ENCODE assay signal across 1 cellular context in the genomic region with DNA sequence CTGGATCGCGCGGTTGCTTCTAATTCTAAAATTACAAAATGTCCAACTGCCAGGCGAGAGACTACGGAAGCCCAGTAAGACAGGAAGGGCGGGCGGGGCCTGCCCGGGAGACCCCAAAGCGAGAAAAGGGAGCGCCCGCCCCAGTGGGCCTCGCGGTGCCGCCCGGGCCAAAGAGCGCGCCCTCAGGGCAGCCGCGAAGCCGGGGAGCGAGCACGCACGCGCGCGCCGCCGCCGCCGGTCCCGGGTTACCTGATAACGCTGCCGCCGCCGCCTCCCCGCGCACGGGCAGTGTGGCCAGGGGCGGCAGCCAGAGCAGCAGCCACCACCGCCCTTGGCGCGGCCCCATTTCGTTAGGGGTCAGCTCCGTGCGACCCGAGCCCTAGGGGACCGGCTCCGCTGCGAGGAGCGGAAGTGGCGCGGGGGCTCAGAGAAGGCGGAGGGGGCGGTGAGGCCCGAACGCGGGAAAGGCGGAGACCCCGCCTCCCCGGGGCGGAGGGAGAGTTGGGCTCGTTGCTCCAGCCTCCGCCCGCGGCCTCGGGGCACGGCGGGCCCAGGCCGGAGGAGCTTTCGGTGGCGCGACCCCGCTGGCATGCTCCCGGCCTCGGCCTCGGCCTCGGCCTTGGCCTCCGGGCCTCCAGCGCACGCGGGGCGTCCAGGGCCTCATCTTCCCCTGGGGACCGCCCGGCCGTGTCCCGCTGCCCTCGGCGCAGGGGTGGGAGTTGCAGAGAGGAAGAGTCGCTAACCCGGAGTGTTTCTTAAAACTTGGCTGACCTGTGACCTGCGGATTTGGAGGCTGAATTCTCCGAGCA.
TF ChIP-seq lines count a peak whose summit lies in the region.

A gene with protein sequence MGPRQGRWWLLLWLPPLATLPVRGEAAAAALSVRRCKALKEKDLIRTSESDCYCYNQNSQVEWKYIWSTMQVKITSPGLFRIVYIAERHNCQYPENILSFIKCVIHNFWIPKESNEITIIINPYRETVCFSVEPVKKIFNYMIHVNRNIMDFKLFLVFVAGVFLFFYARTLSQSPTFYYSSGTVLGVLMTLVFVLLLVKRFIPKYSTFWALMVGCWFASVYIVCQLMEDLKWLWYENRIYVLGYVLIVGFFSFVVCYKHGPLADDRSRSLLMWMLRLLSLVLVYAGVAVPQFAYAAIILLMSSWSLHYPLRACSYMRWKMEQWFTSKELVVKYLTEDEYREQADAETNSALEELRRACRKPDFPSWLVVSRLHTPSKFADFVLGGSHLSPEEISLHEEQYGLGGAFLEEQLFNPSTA (minus strand): TSS at position 413 of the 809 bp plus-strand sequence. CDS start 67 bp downstream, at position 346.

TF ChIP-seq in K562, 482 proteins besides CTCF, POLR2A, EP300 and RAD21 (continued from another document and continues in another):
- TF ChIP-seq, protein P1, sequence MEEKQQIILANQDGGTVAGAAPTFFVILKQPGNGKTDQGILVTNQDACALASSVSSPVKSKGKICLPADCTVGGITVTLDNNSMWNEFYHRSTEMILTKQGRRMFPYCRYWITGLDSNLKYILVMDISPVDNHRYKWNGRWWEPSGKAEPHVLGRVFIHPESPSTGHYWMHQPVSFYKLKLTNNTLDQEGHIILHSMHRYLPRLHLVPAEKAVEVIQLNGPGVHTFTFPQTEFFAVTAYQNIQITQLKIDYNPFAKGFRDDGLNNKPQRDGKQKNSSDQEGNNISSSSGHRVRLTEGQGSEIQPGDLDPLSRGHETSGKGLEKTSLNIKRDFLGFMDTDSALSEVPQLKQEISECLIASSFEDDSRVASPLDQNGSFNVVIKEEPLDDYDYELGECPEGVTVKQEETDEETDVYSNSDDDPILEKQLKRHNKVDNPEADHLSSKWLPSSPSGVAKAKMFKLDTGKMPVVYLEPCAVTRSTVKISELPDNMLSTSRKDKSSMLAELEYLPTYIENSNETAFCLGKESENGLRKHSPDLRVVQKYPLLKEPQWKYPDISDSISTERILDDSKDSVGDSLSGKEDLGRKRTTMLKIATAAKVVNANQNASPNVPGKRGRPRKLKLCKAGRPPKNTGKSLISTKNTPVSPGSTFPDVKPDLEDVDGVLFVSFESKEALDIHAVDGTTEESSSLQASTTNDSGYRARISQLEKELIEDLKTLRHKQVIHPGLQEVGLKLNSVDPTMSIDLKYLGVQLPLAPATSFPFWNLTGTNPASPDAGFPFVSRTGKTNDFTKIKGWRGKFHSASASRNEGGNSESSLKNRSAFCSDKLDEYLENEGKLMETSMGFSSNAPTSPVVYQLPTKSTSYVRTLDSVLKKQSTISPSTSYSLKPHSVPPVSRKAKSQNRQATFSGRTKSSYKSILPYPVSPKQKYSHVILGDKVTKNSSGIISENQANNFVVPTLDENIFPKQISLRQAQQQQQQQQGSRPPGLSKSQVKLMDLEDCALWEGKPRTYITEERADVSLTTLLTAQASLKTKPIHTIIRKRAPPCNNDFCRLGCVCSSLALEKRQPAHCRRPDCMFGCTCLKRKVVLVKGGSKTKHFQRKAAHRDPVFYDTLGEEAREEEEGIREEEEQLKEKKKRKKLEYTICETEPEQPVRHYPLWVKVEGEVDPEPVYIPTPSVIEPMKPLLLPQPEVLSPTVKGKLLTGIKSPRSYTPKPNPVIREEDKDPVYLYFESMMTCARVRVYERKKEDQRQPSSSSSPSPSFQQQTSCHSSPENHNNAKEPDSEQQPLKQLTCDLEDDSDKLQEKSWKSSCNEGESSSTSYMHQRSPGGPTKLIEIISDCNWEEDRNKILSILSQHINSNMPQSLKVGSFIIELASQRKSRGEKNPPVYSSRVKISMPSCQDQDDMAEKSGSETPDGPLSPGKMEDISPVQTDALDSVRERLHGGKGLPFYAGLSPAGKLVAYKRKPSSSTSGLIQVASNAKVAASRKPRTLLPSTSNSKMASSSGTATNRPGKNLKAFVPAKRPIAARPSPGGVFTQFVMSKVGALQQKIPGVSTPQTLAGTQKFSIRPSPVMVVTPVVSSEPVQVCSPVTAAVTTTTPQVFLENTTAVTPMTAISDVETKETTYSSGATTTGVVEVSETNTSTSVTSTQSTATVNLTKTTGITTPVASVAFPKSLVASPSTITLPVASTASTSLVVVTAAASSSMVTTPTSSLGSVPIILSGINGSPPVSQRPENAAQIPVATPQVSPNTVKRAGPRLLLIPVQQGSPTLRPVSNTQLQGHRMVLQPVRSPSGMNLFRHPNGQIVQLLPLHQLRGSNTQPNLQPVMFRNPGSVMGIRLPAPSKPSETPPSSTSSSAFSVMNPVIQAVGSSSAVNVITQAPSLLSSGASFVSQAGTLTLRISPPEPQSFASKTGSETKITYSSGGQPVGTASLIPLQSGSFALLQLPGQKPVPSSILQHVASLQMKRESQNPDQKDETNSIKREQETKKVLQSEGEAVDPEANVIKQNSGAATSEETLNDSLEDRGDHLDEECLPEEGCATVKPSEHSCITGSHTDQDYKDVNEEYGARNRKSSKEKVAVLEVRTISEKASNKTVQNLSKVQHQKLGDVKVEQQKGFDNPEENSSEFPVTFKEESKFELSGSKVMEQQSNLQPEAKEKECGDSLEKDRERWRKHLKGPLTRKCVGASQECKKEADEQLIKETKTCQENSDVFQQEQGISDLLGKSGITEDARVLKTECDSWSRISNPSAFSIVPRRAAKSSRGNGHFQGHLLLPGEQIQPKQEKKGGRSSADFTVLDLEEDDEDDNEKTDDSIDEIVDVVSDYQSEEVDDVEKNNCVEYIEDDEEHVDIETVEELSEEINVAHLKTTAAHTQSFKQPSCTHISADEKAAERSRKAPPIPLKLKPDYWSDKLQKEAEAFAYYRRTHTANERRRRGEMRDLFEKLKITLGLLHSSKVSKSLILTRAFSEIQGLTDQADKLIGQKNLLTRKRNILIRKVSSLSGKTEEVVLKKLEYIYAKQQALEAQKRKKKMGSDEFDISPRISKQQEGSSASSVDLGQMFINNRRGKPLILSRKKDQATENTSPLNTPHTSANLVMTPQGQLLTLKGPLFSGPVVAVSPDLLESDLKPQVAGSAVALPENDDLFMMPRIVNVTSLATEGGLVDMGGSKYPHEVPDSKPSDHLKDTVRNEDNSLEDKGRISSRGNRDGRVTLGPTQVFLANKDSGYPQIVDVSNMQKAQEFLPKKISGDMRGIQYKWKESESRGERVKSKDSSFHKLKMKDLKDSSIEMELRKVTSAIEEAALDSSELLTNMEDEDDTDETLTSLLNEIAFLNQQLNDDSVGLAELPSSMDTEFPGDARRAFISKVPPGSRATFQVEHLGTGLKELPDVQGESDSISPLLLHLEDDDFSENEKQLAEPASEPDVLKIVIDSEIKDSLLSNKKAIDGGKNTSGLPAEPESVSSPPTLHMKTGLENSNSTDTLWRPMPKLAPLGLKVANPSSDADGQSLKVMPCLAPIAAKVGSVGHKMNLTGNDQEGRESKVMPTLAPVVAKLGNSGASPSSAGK (IDR thresholded peaks at IDR 0.05), result peak; percentile 86
- peak; percentile 67 for TF ChIP-seq SUPT5H (IDR thresholded peaks at IDR 0.05)
- peak in 1 of 2 experiments; percentile 61; a peak in 2 of 4 replicates for TF ChIP-seq TRIM24 (IDR thresholded peaks at IDR 0.05)
- no peak for TF ChIP-seq BMI1 (IDR thresholded peaks at IDR 0.05; ENCODE audit: low read length)
- no peak for TF ChIP-seq BACH1 (tag; IDR thresholded peaks at IDR 0.05)
- TF ChIP-seq, protein P2, sequence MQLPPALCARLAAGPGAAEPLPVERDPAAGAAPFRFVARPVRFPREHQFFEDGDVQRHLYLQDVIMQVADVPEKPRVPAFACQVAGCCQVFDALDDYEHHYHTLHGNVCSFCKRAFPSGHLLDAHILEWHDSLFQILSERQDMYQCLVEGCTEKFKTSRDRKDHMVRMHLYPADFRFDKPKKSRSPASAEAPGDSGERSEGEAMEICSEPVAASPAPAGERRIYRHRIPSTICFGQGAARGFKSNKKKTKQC (CRISPR knock-in tag; IDR thresholded peaks at IDR 0.05), result peak; percentile 48; the same call in 1 of the 2 replicates
- peak; percentile 77; the same call in 1 of the 2 replicates for TF ChIP-seq PHF8 (IDR thresholded peaks at IDR 0.05; ENCODE audit: borderline replicate concordance, low read length)
- TF ChIP-seq RBM34 (IDR thresholded peaks at IDR 0.05; ENCODE audit: borderline replicate concordance, insufficient read depth, low read length), result no peak
- no peak for TF ChIP-seq DACH1 (IDR thresholded peaks at IDR 0.05; ENCODE audit: partially characterized antibody)
- no peak for TF ChIP-seq STAG1 (CRISPR knock-in tag; IDR thresholded peaks at IDR 0.05; ENCODE audit: borderline replicate concordance)
- no peak for TF ChIP-seq ZNF583 (CRISPR knock-in tag; IDR thresholded peaks at IDR 0.05)
- TF ChIP-seq, protein P3, sequence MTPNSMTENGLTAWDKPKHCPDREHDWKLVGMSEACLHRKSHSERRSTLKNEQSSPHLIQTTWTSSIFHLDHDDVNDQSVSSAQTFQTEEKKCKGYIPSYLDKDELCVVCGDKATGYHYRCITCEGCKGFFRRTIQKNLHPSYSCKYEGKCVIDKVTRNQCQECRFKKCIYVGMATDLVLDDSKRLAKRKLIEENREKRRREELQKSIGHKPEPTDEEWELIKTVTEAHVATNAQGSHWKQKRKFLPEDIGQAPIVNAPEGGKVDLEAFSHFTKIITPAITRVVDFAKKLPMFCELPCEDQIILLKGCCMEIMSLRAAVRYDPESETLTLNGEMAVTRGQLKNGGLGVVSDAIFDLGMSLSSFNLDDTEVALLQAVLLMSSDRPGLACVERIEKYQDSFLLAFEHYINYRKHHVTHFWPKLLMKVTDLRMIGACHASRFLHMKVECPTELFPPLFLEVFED (CRISPR knock-in tag; conservative IDR thresholded peaks at IDR 0.05), result no peak
- TF ChIP-seq RAD51 (IDR thresholded peaks at IDR 0.05; ENCODE audit: borderline replicate concordance, low read depth), result no peak
- no peak for TF ChIP-seq PTTG1 (tag; IDR thresholded peaks at IDR 0.05; ENCODE audit: low read depth)
- TF ChIP-seq FOXM1 (IDR thresholded peaks at IDR 0.05; ENCODE audit: low read depth), result no peak
- TF ChIP-seq FOXM1 (CRISPR knock-in tag; IDR thresholded peaks at IDR 0.05; ENCODE audit: low read depth), result no peak
- peak; percentile 88 for TF ChIP-seq FIP1L1 (IDR thresholded peaks at IDR 0.05; ENCODE audit: low read depth, low read length, poor library complexity, severe bottlenecking)
- TF ChIP-seq, protein P4, sequence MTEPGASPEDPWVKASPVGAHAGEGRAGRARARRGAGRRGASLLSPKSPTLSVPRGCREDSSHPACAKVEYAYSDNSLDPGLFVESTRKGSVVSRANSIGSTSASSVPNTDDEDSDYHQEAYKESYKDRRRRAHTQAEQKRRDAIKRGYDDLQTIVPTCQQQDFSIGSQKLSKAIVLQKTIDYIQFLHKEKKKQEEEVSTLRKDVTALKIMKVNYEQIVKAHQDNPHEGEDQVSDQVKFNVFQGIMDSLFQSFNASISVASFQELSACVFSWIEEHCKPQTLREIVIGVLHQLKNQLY (CRISPR knock-in tag; conservative IDR thresholded peaks at IDR 0.05), result no peak
- TF ChIP-seq ZNF551 (CRISPR knock-in tag; IDR thresholded peaks at IDR 0.05), result no peak
- no peak for TF ChIP-seq CBFA2T2 (conservative IDR thresholded peaks at IDR 0.05)
- no peak for TF ChIP-seq TSC22D4 (tag; IDR thresholded peaks at IDR 0.05)
- TF ChIP-seq ZNF165 (CRISPR knock-in tag; IDR thresholded peaks at IDR 0.05; ENCODE audit: borderline replicate concordance), result no peak
- TF ChIP-seq, protein P5, sequence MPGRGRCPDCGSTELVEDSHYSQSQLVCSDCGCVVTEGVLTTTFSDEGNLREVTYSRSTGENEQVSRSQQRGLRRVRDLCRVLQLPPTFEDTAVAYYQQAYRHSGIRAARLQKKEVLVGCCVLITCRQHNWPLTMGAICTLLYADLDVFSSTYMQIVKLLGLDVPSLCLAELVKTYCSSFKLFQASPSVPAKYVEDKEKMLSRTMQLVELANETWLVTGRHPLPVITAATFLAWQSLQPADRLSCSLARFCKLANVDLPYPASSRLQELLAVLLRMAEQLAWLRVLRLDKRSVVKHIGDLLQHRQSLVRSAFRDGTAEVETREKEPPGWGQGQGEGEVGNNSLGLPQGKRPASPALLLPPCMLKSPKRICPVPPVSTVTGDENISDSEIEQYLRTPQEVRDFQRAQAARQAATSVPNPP (IDR thresholded peaks at IDR 0.05; ENCODE audit: borderline replicate concordance, insufficient read depth, insufficient read length), result no peak
- TF ChIP-seq ZNF253 (CRISPR knock-in tag; conservative IDR thresholded peaks at IDR 0.05), result no peak
- TF ChIP-seq ZNF347 (CRISPR knock-in tag; IDR thresholded peaks at IDR 0.05; ENCODE audit: low read depth), result no peak
- TF ChIP-seq KLF13 (tag; IDR thresholded peaks at IDR 0.05; ENCODE audit: borderline replicate concordance, low read depth), result 0 out of 2 replicates have a peak, but pooled peaks have one; percentile 46
- no peak for TF ChIP-seq ZBTB8A (IDR thresholded peaks at IDR 0.05; ENCODE audit: partially characterized antibody)
- TF ChIP-seq DPF2 (IDR thresholded peaks at IDR 0.05), result no peak
- TF ChIP-seq, protein P6, sequence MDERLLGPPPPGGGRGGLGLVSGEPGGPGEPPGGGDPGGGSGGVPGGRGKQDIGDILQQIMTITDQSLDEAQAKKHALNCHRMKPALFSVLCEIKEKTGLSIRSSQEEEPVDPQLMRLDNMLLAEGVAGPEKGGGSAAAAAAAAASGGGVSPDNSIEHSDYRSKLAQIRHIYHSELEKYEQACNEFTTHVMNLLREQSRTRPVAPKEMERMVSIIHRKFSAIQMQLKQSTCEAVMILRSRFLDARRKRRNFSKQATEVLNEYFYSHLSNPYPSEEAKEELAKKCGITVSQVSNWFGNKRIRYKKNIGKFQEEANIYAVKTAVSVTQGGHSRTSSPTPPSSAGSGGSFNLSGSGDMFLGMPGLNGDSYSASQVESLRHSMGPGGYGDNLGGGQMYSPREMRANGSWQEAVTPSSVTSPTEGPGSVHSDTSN (CRISPR knock-in tag; IDR thresholded peaks at IDR 0.05; ENCODE audit: low read depth), result no peak
- TF ChIP-seq, protein P6 (tag; conservative IDR thresholded peaks at IDR 0.05; ENCODE audit: low read depth), result no peak
- TF ChIP-seq, protein P7, sequence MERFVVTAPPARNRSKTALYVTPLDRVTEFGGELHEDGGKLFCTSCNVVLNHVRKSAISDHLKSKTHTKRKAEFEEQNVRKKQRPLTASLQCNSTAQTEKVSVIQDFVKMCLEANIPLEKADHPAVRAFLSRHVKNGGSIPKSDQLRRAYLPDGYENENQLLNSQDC (CRISPR knock-in tag; IDR thresholded peaks at IDR 0.05), result no peak
- no peak for TF ChIP-seq CHD1 (IDR thresholded peaks at IDR 0.05; ENCODE audit: low read length)
- peak; percentile 96 for TF ChIP-seq CXXC5 (CRISPR knock-in tag; IDR thresholded peaks at IDR 0.05)
